In the genomic region with DNA sequence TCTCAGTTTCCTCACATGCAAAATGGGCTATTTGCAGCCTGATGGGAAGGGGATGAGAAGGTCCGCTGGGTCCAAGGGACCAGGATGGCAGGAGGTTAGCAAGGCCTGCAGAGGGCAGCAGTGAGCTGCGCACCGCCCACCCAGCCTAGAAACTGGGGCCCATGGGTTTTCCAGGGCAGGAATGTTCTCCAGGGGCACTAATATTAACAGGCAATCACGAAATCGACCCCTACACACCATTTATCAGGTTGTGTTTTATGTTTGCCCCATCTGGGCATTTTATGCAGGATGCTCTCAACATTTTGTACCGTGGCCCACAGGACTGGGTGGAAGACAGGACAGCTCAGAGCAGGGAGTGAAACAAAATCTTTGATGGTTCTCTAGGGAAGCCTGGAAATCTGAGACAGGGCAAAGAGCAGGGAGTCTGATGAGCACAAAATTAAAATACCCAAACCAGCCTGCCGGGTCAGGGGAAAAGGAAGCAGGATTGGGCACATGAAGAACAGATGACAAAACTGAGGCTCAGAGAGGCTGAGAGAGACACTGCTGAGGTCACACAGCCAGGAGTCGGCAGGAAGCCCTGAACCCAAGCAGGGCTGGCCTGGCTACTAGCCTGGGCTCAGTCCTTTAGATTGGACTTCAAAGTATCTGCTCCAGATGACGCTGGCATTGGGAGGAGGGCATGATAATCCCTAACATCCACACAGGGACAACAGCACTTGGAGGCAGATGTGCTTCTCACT, we compare ENCODE assay signal across 1 cellular context.
TF ChIP-seq lines count a peak whose summit lies in the region.

No MANE protein-coding gene starts in this region.

TF ChIP-seq in HCT116, 20 proteins besides CTCF, POLR2A, EP300 and RAD21:
- TF ChIP-seq SIN3A (IDR thresholded peaks at IDR 0.05; ENCODE audit: low read depth), result no peak
- no peak for TF ChIP-seq ZNF274 (IDR thresholded peaks at IDR 0.05; ENCODE audit: low read depth, low read length)
- TF ChIP-seq MAX (IDR thresholded peaks at IDR 0.05), result no peak
- TF ChIP-seq CEBPB (IDR thresholded peaks at IDR 0.05; ENCODE audit: low read depth), result no peak
- TF ChIP-seq EGR1 (IDR thresholded peaks at IDR 0.05; ENCODE audit: low read depth), result no peak; the same call in 1 of the 2 replicates
- no peak for TF ChIP-seq EZH2 (IDR thresholded peaks at IDR 0.05)
- no peak for TF ChIP-seq YY1 (IDR thresholded peaks at IDR 0.05; ENCODE audit: extremely low read depth, insufficient replicate concordance, low read depth, low read length)
- no peak for TF ChIP-seq EZH2phosphoT487 (IDR thresholded peaks at IDR 0.05; ENCODE audit: borderline replicate concordance)
- no peak for TF ChIP-seq ATF3 (IDR thresholded peaks at IDR 0.05)
- TF ChIP-seq FOSL1 (IDR thresholded peaks at IDR 0.05; ENCODE audit: low read depth), result no peak
- no peak for TF ChIP-seq ELF1 (IDR thresholded peaks at IDR 0.05; ENCODE audit: borderline replicate concordance, low read depth)
- no peak for TF ChIP-seq REST (IDR thresholded peaks at IDR 0.05; ENCODE audit: low read depth)
- TF ChIP-seq JUND (IDR thresholded peaks at IDR 0.05), result no peak
- TF ChIP-seq TCF7L2 (IDR thresholded peaks at IDR 0.05; ENCODE audit: borderline replicate concordance, extremely low read depth, insufficient read depth, insufficient read length), result no peak
- no peak for TF ChIP-seq ZBTB33 (IDR thresholded peaks at IDR 0.05; ENCODE audit: extremely low read depth, insufficient replicate concordance, low read length)
- no peak for TF ChIP-seq ZFX (IDR thresholded peaks at IDR 0.05)
- no peak for TF ChIP-seq CBX3 (IDR thresholded peaks at IDR 0.05; ENCODE audit: low read depth)
- TF ChIP-seq POLR2AphosphoS5 (IDR thresholded peaks at IDR 0.05; ENCODE audit: low read depth, low read length), result no peak
- TF ChIP-seq SRF (IDR thresholded peaks at IDR 0.05; ENCODE audit: low read depth), result no peak
- no peak for TF ChIP-seq SP1 (IDR thresholded peaks at IDR 0.05; ENCODE audit: low read depth)
